In genomic region chr22:40209945-40210485, GRCh38 we compare ENCODE assay signal across 12 cellular contexts. TPM values are rescaled to one million over a fixed set of nuclear protein-coding genes. Genes with fewer than 3 reads are reported as not detected.
DNase-seq lines count a peak whose midpoint lies in the region; ATAC-seq and TF ChIP-seq lines count a peak whose summit lies in the region.
"Had no signal": no experiment of that assay in that cellular context is flagged by ENCODE, and none has a peak within 500 bp of the region (broad histone marks: within the 10 kb centered on the region; RNA-seq: fewer than 3 reads in every experiment).

No MANE protein-coding gene starts in this region.

- TF ChIP-seq CTCF in HEK293 (tag by site-specific recombination; IDR thresholded peaks at IDR 0.05) = no peak
- TF ChIP-seq CTCF in activated CD8-positive, alpha-beta T cell treated with anti-CD3 and anti-CD28 coated beads for 36 hours (IDR thresholded peaks at IDR 0.05) = no peak

- H3K9me3 Mint-ChIP-seq in CD4-positive, CD25-positive, alpha-beta regulatory T cell = no peaks in the 10 kb centered on the region
- H3K9me3 Mint-ChIP-seq in activated CD8-positive, alpha-beta T cell treated with anti-CD3 and anti-CD28 coated beads for 36 hours = no peaks in the 10 kb centered on the region
- H3K9me3 Mint-ChIP-seq: HFFc6 had no signal

- H3K36me3 Mint-ChIP-seq in CD4-positive, CD25-positive, alpha-beta regulatory T cell = peaks cover 7% of the 10 kb centered on the region
- H3K36me3 Mint-ChIP-seq in activated CD8-positive, alpha-beta T cell treated with anti-CD3 and anti-CD28 coated beads for 36 hours (ENCODE audit: low read depth) = peaks cover 8% of the 10 kb centered on the region

- WGBS in mesendoderm (ENCODE audit: extremely low coverage, insufficient coverage, low lambda C conversion rate) = no CpG with 5 or more reads among the region's 4 CpGs

- ATAC-seq in CD4-positive, CD25-positive, alpha-beta regulatory T cell (ENCODE audit: low read depth in 2 of 2) = peak in 1 of 2 donors; percentile 20
- no peak for ATAC-seq in activated CD8-positive, alpha-beta T cell treated with anti-CD3 and anti-CD28 coated beads for 36 hours
- ATAC-seq: PC-3 had no signal

- no peak overlapping the region for H3K4me2 ChIP-seq in mesendoderm (ENCODE audit: low read length)

- H3K9me3 ChIP-seq in CD4-positive, CD25-positive, alpha-beta regulatory T cell (ENCODE audit: control insufficient read depth in 2 of 2, low read length in 2 of 2) = no peaks in the 10 kb centered on the region
- no peaks in the 10 kb centered on the region for H3K9me3 ChIP-seq in HEK293 (ENCODE audit: control insufficient read depth, insufficient read depth, low read depth, low read length)

- H3K4me3 Mint-ChIP-seq in CD4-positive, CD25-positive, alpha-beta regulatory T cell = peak overlapping the region in 2 of 4 donors; percentile 20 to 75
- no peak overlapping the region for H3K4me3 Mint-ChIP-seq in activated CD8-positive, alpha-beta T cell treated with anti-CD3 and anti-CD28 coated beads for 36 hours
- H3K4me3 Mint-ChIP-seq: HFFc6 had no signal

- no peak overlapping the region for H2AK5ac ChIP-seq in mesendoderm (ENCODE audit: low read length)

- no peak overlapping the region for H2BK5ac ChIP-seq in mesendoderm (ENCODE audit: low read length)

- peak overlapping the region; percentile 3 to 88 (median 59) for H3K27ac Mint-ChIP-seq in CD4-positive, CD25-positive, alpha-beta regulatory T cell
- H3K27ac Mint-ChIP-seq in activated CD8-positive, alpha-beta T cell treated with anti-CD3 and anti-CD28 coated beads for 36 hours = peak overlapping the region; percentile 72
- H3K27ac Mint-ChIP-seq: HFFc6 had no signal

- H3K56ac ChIP-seq in mesendoderm (ENCODE audit: low read length) = peak overlapping the region; percentile 25

- H4K5ac ChIP-seq in mesendoderm (ENCODE audit: low read length) = no peak overlapping the region

- H3K36me3 ChIP-seq in CD4-positive, CD25-positive, alpha-beta regulatory T cell (ENCODE audit: control insufficient read depth, insufficient read depth, low read length) = peaks cover 10% of the 10 kb centered on the region
- H3K36me3 ChIP-seq in HEK293 (ENCODE audit: control insufficient read depth in 2 of 2, insufficient read depth in 1 of 2, low read length in 2 of 2) = no peaks in the 10 kb centered on the region
- H3K36me3 ChIP-seq in mesendoderm (ENCODE audit: control insufficient read depth, insufficient read depth, low read length) = no peaks in the 10 kb centered on the region

- H3K79me2 ChIP-seq in mesendoderm (ENCODE audit: control insufficient read depth, insufficient read depth, low read length) = peaks cover 45% of the 10 kb centered on the region

- no peak overlapping the region for H3K23ac ChIP-seq in mesendoderm (ENCODE audit: low read length)

- H3K79me1 ChIP-seq in mesendoderm (ENCODE audit: low read length) = peaks cover 15% of the 10 kb centered on the region

- intact Hi-C loops in activated CD8-positive, alpha-beta T cell treated with anti-CD3 and anti-CD28 coated beads for 36 hours (cut with micrococcal nuclease) = no loop called here

- no peaks in the 10 kb centered on the region for H3K27me3 Mint-ChIP-seq in CD4-positive, CD25-positive, alpha-beta regulatory T cell
- H3K27me3 Mint-ChIP-seq in activated CD8-positive, alpha-beta T cell treated with anti-CD3 and anti-CD28 coated beads for 36 hours = no peaks in the 10 kb centered on the region

- H3K4me3 ChIP-seq in CD4-positive, CD25-positive, alpha-beta regulatory T cell (ENCODE audit: low read depth, low read length) = no peak overlapping the region
- no peak overlapping the region for H3K4me3 ChIP-seq in HEK293 (ENCODE audit: low read depth, low read length)
- H3K4me3 ChIP-seq in mesendoderm (ENCODE audit: low read length) = no peak overlapping the region

- H3K9ac ChIP-seq in mesendoderm (ENCODE audit: low read length) = no peak overlapping the region

- no peak for DNase-seq in CD4-positive, CD25-positive, alpha-beta regulatory T cell
- DNase-seq in activated CD8-positive, alpha-beta T cell treated with anti-CD3 and anti-CD28 coated beads for 36 hours = no peak
- no peak for DNase-seq in mesendoderm
- no peak for DNase-seq in AG08395 (ENCODE audit: low spot score)
- DNase-seq in pons (ENCODE audit: low spot score) = no peak
- no peak for DNase-seq in KBM-7
- no peak for DNase-seq in NCI-H446 (lab: John Stamatoyannopoulos, UW)
- DNase-seq: HFFc6, NCI-H1105 treated with DMSO at 0.1 percent for 48 hours, PC-3 had no signal

- no peaks in the 10 kb centered on the region for H3K27me3 ChIP-seq in CD4-positive, CD25-positive, alpha-beta regulatory T cell (ENCODE audit: control insufficient read depth, insufficient read depth, low read length)
- no peaks in the 10 kb centered on the region for H3K27me3 ChIP-seq in mesendoderm (ENCODE audit: insufficient read depth, low read length, poor library complexity)

- peaks cover 48 to 86% (median 59%) of the 10 kb centered on the region in 4 donors for H3K4me1 Mint-ChIP-seq in CD4-positive, CD25-positive, alpha-beta regulatory T cell
- H3K4me1 Mint-ChIP-seq in activated CD8-positive, alpha-beta T cell treated with anti-CD3 and anti-CD28 coated beads for 36 hours (ENCODE audit: low read depth) = peaks cover 63% of the 10 kb centered on the region

- H3K27ac ChIP-seq in CD4-positive, CD25-positive, alpha-beta regulatory T cell (ENCODE audit: insufficient read depth, low read length, poor library complexity, severe bottlenecking) = no peak overlapping the region
- H3K27ac ChIP-seq in HEK293 (ENCODE audit: extremely low read depth, low read depth, low read length) (no peak overlapping the region), mesendoderm (ENCODE audit: low read depth, low read length) (no peak overlapping the region)
- H3K27ac ChIP-seq: C4-2B had no signal

- CTCF ChIA-PET in HEK293 (lab: Yijun Ruan, JAX) = interaction anchor here (0.6 to 1.2 kb wide), 3 partner anchors 11 to 181 kb away, joined by 3 to 4 read pairs (median 4); no protein-coding TSS in a partner anchor
- CTCF ChIA-PET in activated CD8-positive, alpha-beta T cell treated with anti-CD3 and anti-CD28 coated beads for 36 hours (lab: Charles Lee) = interaction anchor here (1.3 kb wide), 1 partner anchor 10 kb away, joined by 3 read pairs; no protein-coding TSS in a partner anchor

- no peak overlapping the region for H3K4ac ChIP-seq in mesendoderm (ENCODE audit: low read depth, low read length)

- H2BK120ac ChIP-seq in mesendoderm (ENCODE audit: low read depth, low read length) = no peak overlapping the region

- H3K4me1 ChIP-seq in CD4-positive, CD25-positive, alpha-beta regulatory T cell (ENCODE audit: control insufficient read depth, insufficient read depth, low read length, poor library complexity, severe bottlenecking) = peaks cover 29% of the 10 kb centered on the region
- peaks cover 8% of the 10 kb centered on the region; the same call in 1 of the 2 replicates for H3K4me1 ChIP-seq in HEK293 (ENCODE audit: control insufficient read depth, insufficient read depth, low read length)
- peaks cover 9% of the 10 kb centered on the region for H3K4me1 ChIP-seq in mesendoderm (ENCODE audit: control insufficient read depth, low read depth, low read length)

- no peak overlapping the region for H3K18ac ChIP-seq in mesendoderm (ENCODE audit: low read length)

- no peak overlapping the region for H2BK15ac ChIP-seq in mesendoderm (replicated peaks; ENCODE audit: low read depth)

- POLR2A ChIA-PET in HEK293 (lab: Yijun Ruan, JAX) = no interaction called here
- POLR2A ChIA-PET in activated CD8-positive, alpha-beta T cell treated with anti-CD3 and anti-CD28 coated beads for 36 hours (lab: Charles Lee) = interaction anchor here (0.6 to 1.5 kb wide), 3 partner anchors 13 to 53 kb away, joined by 3 to 7 read pairs (median 3); no protein-coding TSS in a partner anchor

- in situ Hi-C loops in KBM-7 (cut with MboI; ENCODE audit: low pct_unique_long_range_greater_than_20kb, low sequenced_read_pairs) = no loop called here

- no peak overlapping the region for H4K8ac ChIP-seq in mesendoderm (ENCODE audit: low read depth, low read length)

TF ChIP-seq in HEK293, 187 proteins besides CTCF, POLR2A, EP300 and RAD21:
- 0 out of 2 replicates have a peak, but pooled peaks have one; percentile 32 for TF ChIP-seq ZBTB44 (tag by site-specific recombination; IDR thresholded peaks at IDR 0.05)
- no peak for TF ChIP-seq ZSCAN5A (tag by site-specific recombination; IDR thresholded peaks at IDR 0.05)

RNA-seq across cellular contexts. Expression of gene TNRC6B, which starts 32.3 kb away (rescaled TPM):
- total RNA-seq in CD4-positive, CD25-positive, alpha-beta regulatory T cell = 144 TPM
- polyA plus RNA-seq in CD4-positive, CD25-positive, alpha-beta regulatory T cell = 10 to 100 TPM; 50.6 to 79.7 (median 65.1) TPM
- total RNA-seq in activated CD8-positive, alpha-beta T cell treated with anti-CD3 and anti-CD28 coated beads for 36 hours = 10 to 100 TPM; 42.6 to 45.2 TPM
- polyA plus RNA-seq in mesendoderm (2013, experiment 1 of 2) = 8.0 TPM
- 7.4 TPM for polyA plus RNA-seq in mesendoderm (2013, experiment 2 of 2)
